In the genomic region with DNA sequence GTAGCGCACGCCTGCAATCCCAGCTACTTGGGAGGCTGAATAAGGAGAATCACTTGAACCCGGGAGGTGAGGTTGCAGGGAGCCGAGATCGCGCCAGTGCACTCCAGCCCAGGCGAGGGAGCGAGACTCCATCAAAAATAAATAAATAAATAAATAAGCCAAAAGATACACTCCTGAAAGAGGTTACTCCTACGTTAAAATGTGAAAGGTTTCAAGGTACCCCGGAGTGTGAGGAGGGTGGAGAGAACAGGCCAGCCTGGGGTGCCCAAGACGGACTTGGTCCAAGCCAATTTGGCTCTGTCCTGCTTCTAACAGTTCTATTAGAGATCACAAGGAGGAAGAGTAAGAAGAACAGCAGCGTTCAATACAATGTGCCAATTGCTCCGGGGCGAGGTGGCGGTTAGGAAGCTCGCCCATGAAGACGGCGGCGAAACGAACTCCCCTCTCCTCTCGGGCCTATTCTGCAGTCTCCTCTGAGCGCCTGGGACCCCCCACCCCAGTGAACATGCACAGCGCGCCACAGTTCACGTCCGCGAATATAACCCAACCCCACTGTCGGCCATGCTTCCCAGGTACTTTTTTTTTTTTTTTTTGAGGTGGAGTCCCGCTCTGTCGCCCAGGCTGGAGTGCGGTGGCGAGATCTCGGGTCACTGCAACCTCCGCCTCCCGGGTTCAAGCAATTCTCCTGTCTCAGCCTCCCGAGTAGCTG, we compare ENCODE assay signal across 8 cellular contexts. TPM values are rescaled to one million over a fixed set of nuclear protein-coding genes. Genes with fewer than 3 reads are reported as not detected.
DNase-seq lines count a peak whose midpoint lies in the region; ATAC-seq and TF ChIP-seq lines count a peak whose summit lies in the region.

No MANE protein-coding gene starts in this region.

- in situ Hi-C loops in G401 (cut with HindIII; ENCODE audit: low sequenced_read_pairs): no loop called here

- no peaks in the 10 kb centered on the region for H3K9me3 Mint-ChIP-seq in activated CD4-positive, alpha-beta T cell treated with anti-CD3 and anti-CD28 coated beads, Interleukin-2, amount 10 ng/mL, durations not matched to agents 7 days and 5 days
- H3K9me3 Mint-ChIP-seq in neural progenitor cell: no peaks in the 10 kb centered on the region

- H3F3A ChIP-seq in neural progenitor cell (ENCODE audit: low read depth): peaks cover 28% of the 10 kb centered on the region

- peaks cover 18% of the 10 kb centered on the region for H3K36me3 Mint-ChIP-seq in activated CD4-positive, alpha-beta T cell treated with anti-CD3 and anti-CD28 coated beads, Interleukin-2, amount 10 ng/mL, durations not matched to agents 7 days and 5 days (ENCODE audit: low read depth)
- peaks cover 8% of the 10 kb centered on the region for H3K36me3 Mint-ChIP-seq in neural progenitor cell

- no peaks in the 10 kb centered on the region for H3K27me3 ChIP-seq in KMS-11 (ENCODE audit: insufficient read depth, low read depth)
- H3K27me3 ChIP-seq in fibroblast of lung (ENCODE audit: control insufficient read depth, insufficient read depth, low read length): no peaks in the 10 kb centered on the region
- no peaks in the 10 kb centered on the region for H3K27me3 ChIP-seq in neural progenitor cell

- POLR2A ChIA-PET in activated CD4-positive, alpha-beta T cell treated with anti-CD3 and anti-CD28 coated beads, Interleukin-2, amount 10 ng/mL, durations not matched to agents 7 days and 5 days (lab: Charles Lee): interaction anchor here (0.7 kb wide), 1 partner anchor 565 kb away, joined by 4 read pairs; no protein-coding TSS in a partner anchor

- H3K9ac ChIP-seq in KMS-11 (peak overlapping the region; percentile 85), fibroblast of lung (ENCODE audit: insufficient read depth, low read length) (peak overlapping the region; percentile 79), neural progenitor cell (peak overlapping the region; percentile 62)

- H3K36me3 ChIP-seq in KMS-11 (ENCODE audit: insufficient read depth) (no peaks in the 10 kb centered on the region), fibroblast of lung (ENCODE audit: control insufficient read depth, insufficient read depth, low read length) (peaks cover 5% of the 10 kb centered on the region), neural progenitor cell (peaks cover 12% of the 10 kb centered on the region)

- H3K4me1 ChIP-seq in KMS-11 (ENCODE audit: low read depth, poor library complexity, severe bottlenecking): no peaks in the 10 kb centered on the region
- peaks cover 4% of the 10 kb centered on the region for H3K4me1 ChIP-seq in fibroblast of lung (ENCODE audit: control insufficient read depth, extremely low read depth, insufficient read depth, low read length)
- H3K4me1 ChIP-seq in neural progenitor cell: peaks cover 5% of the 10 kb centered on the region

- peak overlapping the region; percentile 74 for H3K27ac ChIP-seq in KMS-11
- peak overlapping the region; percentile 90 for H3K27ac ChIP-seq in fibroblast of lung (ENCODE audit: insufficient read depth, low read length)
- no peak overlapping the region for H3K27ac ChIP-seq in neural progenitor cell

- CTCF ChIA-PET in activated CD4-positive, alpha-beta T cell treated with anti-CD3 and anti-CD28 coated beads, Interleukin-2, amount 10 ng/mL, durations not matched to agents 7 days and 5 days (lab: Charles Lee): interaction anchor here (0.6 to 2.5 kb wide), 4 partner anchors 9 to 91 kb away, joined by 3 to 9 read pairs (median 4); no protein-coding TSS in a partner anchor

- H4K20me1 ChIP-seq in KMS-11 (ENCODE audit: insufficient read depth): no peaks in the 10 kb centered on the region
- H4K20me1 ChIP-seq in fibroblast of lung (ENCODE audit: control insufficient read depth, extremely low read depth, insufficient read depth, low read length): no peaks in the 10 kb centered on the region
- H4K20me1 ChIP-seq in neural progenitor cell (ENCODE audit: low read depth): no peaks in the 10 kb centered on the region

- no peaks in the 10 kb centered on the region for H3K27me3 Mint-ChIP-seq in activated CD4-positive, alpha-beta T cell treated with anti-CD3 and anti-CD28 coated beads, Interleukin-2, amount 10 ng/mL, durations not matched to agents 7 days and 5 days
- peaks cover 4% of the 10 kb centered on the region for H3K27me3 Mint-ChIP-seq in neural progenitor cell (ENCODE audit: insufficient read depth, low read depth)

- no peak for ATAC-seq in GM21737 (IDR thresholded peaks at IDR 0.05; ENCODE audit: unreplicated experiment)

- H2AFZ ChIP-seq in KMS-11 (ENCODE audit: low read depth): peak overlapping the region; percentile 78
- H2AFZ ChIP-seq in fibroblast of lung (ENCODE audit: low read length): peak overlapping the region; percentile 68
- H2AFZ ChIP-seq in neural progenitor cell (replicated peaks): peak overlapping the region; percentile 99

- H3K27ac Mint-ChIP-seq in activated CD4-positive, alpha-beta T cell treated with anti-CD3 and anti-CD28 coated beads, Interleukin-2, amount 10 ng/mL, durations not matched to agents 7 days and 5 days: peak overlapping the region; percentile 97
- peak overlapping the region; percentile 95 for H3K27ac Mint-ChIP-seq in neural progenitor cell

- no peak overlapping the region for H3K4me3 ChIP-seq in KMS-11 (IDR thresholded peaks at IDR 0.05; ENCODE audit: insufficient read depth, low read depth, low read length)
- peak overlapping the region; percentile 57 to 91 (median 87) for H3K4me3 ChIP-seq in fibroblast of lung (replicated peaks in 1 of 4; ENCODE audit: control extremely low read depth in 1 of 4, insufficient read depth in 1 of 4, low read depth in 3 of 4, low read length in 4 of 4)
- peak overlapping the region; percentile 72 for H3K4me3 ChIP-seq in neural progenitor cell

- no peak for TF ChIP-seq CTCF in KMS-11 (conservative IDR thresholded peaks at IDR 0.05; ENCODE audit: low read depth, low read length)
- TF ChIP-seq CTCF in fibroblast of lung (conservative IDR thresholded peaks at IDR 0.05 in 1 of 2, IDR thresholded peaks at IDR 0.05 in 1 of 2; ENCODE audit: low read depth in 1 of 2, low read length in 2 of 2): no peak
- no peak for TF ChIP-seq CTCF in neural progenitor cell (IDR thresholded peaks at IDR 0.05)

- H3K79me2 ChIP-seq in KMS-11 (ENCODE audit: insufficient read depth, low read depth): no peaks in the 10 kb centered on the region; the same call in 1 of the 2 replicates
- peaks cover 21% of the 10 kb centered on the region for H3K79me2 ChIP-seq in fibroblast of lung (ENCODE audit: control insufficient read depth, insufficient read depth, low read length)
- peaks cover 26% of the 10 kb centered on the region for H3K79me2 ChIP-seq in neural progenitor cell (ENCODE audit: low read depth)

- peak; percentile 22 for DNase-seq in G401 (ENCODE audit: low spot score)
- DNase-seq in activated CD4-positive, alpha-beta T cell treated with anti-CD3 and anti-CD28 coated beads, Interleukin-2, amount 10 ng/mL, durations not matched to agents 7 days and 5 days: peak; percentile 42
- peak; percentile 23 to 25 for DNase-seq in fibroblast of lung (ENCODE audit: low read depth in 2 of 2)
- DNase-seq in neural progenitor cell (ENCODE audit: low spot score): peak; percentile 50
- DNase-seq in NCI-H1930 (lab: John Stamatoyannopoulos, UW): no peak
- DNase-seq in amniotic stem cell (lab: John Stamatoyannopoulos, UW): no peak

- H3K9me3 ChIP-seq in fibroblast of lung (ENCODE audit: control insufficient read depth, insufficient read depth, low read depth, low read length) (no peaks in the 10 kb centered on the region), neural progenitor cell (ENCODE audit: low read depth) (no peaks in the 10 kb centered on the region)

- H3K4me3 Mint-ChIP-seq in activated CD4-positive, alpha-beta T cell treated with anti-CD3 and anti-CD28 coated beads, Interleukin-2, amount 10 ng/mL, durations not matched to agents 7 days and 5 days: peak overlapping the region; percentile 95
- H3K4me3 Mint-ChIP-seq in neural progenitor cell: peak overlapping the region; percentile 99

- H3K4me1 Mint-ChIP-seq in activated CD4-positive, alpha-beta T cell treated with anti-CD3 and anti-CD28 coated beads, Interleukin-2, amount 10 ng/mL, durations not matched to agents 7 days and 5 days: peaks cover 21% of the 10 kb centered on the region
- peaks cover 26% of the 10 kb centered on the region for H3K4me1 Mint-ChIP-seq in neural progenitor cell

- peak overlapping the region; percentile 57; the same call in 1 of the 2 replicates for H3K4me2 ChIP-seq in KMS-11
- peak overlapping the region; percentile 94 for H3K4me2 ChIP-seq in fibroblast of lung (ENCODE audit: extremely low read depth, insufficient read depth, low read length)
- H3K4me2 ChIP-seq in neural progenitor cell: peak overlapping the region; percentile 92

RNA-seq across cellular contexts. Expression of a gene that starts 0.9 kb away (rescaled TPM):
- 59.2 and 87.4 TPM in 2 replicates for total RNA-seq in G401 (2014; rRNA removed; shearing (Covaris generic))
- total RNA-seq in activated CD4-positive, alpha-beta T cell treated with anti-CD3 and anti-CD28 coated beads, Interleukin-2, amount 10 ng/mL, durations not matched to agents 7 days and 5 days: 10 to 100 TPM; 42.2 to 50.1 TPM
- total RNA-seq in fibroblast of lung (20.0 and 35.2 TPM in 2 replicates), neural progenitor cell (ENCODE audit: low replicate concordance) (32.9 and 55.1 TPM in 2 replicates)
- 37.2 and 45.8 TPM in 2 replicates for polyA plus RNA-seq in fibroblast of lung
- 28.0 and 37.8 TPM in 2 replicates for polyA plus RNA-seq in fibroblast of lung (2012)
- polyA minus RNA-seq in fibroblast of lung (ENCODE audit: low replicate concordance): 33.9 and 47.2 TPM in 2 replicates

RNA-seq across cellular contexts. Expression of a gene that starts 36.8 kb away (rescaled TPM):
- 62.5 and 81.4 TPM in 2 replicates for total RNA-seq in G401 (2014; rRNA removed; shearing (Covaris generic))
- 10 to 100 TPM; 68.1 to 71.4 TPM for total RNA-seq in activated CD4-positive, alpha-beta T cell treated with anti-CD3 and anti-CD28 coated beads, Interleukin-2, amount 10 ng/mL, durations not matched to agents 7 days and 5 days
- total RNA-seq in fibroblast of lung: 51.6 and 67.7 TPM in 2 replicates
- 13.6 and 16.7 TPM in 2 replicates for polyA plus RNA-seq in fibroblast of lung
- 29.2 and 35.7 TPM in 2 replicates for polyA plus RNA-seq in fibroblast of lung (2012)
- 162 and 170 TPM in 2 replicates for polyA minus RNA-seq in fibroblast of lung (ENCODE audit: low replicate concordance)
- total RNA-seq in neural progenitor cell (ENCODE audit: low replicate concordance): 33.0 and 96.9 TPM in 2 replicates

Comparison
In these comparisons a context has a peak if more than half of its experiments do, and no peak if none do; other contexts are left out.
1. DNase-seq: peak in G401 (single experiment), activated CD4-positive, alpha-beta T cell treated with anti-CD3 and anti-CD28 coated beads, Interleukin-2, amount 10 ng/mL, durations not matched to agents 7 days and 5 days (single experiment), fibroblast of lung (2 of 2) and neural progenitor cell (single experiment); none in NCI-H1930 (0 of 2) and amniotic stem cell (single experiment).
2. Peak in every context shown above with its lines, with median percentiles within 50 percentile points of each other: H2AFZ ChIP-seq, H3K4me2 ChIP-seq and H3K9ac ChIP-seq.